Comparison of ENCODE assay signal across 14 cellular contexts in the genomic region with DNA sequence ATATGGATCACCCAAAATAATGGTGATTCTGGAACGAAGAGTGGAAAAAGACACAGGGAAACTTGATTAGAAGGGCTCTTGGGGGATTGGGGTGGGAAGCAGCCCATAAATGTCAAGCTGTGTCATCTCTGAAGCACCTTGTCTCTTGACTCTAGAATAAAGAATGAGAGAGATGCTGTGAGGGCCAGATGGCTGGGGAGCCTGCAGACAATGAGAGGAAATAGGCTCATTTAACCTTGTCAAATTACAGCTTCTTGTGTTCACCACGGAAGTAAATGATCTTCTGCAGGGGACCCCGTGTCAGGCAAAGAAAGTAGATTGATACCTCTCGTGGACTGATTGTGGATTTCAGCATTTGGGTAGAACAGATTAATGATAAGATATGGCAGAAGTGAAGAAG.
DNase-seq lines count a peak whose midpoint lies in the region; ATAC-seq and TF ChIP-seq lines count a peak whose summit lies in the region.
"Had no signal": no experiment of that assay in that cellular context is flagged by ENCODE, and none has a peak within 500 bp of the region (broad histone marks: within the 10 kb centered on the region; RNA-seq: fewer than 3 reads in every experiment).

No MANE protein-coding gene starts in this region.

- DNase-seq in NCI-H1417 (lab: John Stamatoyannopoulos, UW) (peak; percentile 12 to 64 (median 40)), NCI-H1417 treated with DMSO at 0.1 percent for 48 hours (lab: John Stamatoyannopoulos, UW) (no peak), NCI-H1092 treated with DMSO at 0.1 percent for 48 hours (lab: John Stamatoyannopoulos, UW) (peak; percentile 30), NCI-H2227 (lab: John Stamatoyannopoulos, UW; ENCODE audit: unreplicated experiment) (peak; percentile 65), glutamatergic neuron (no peak), AG08396 (ENCODE audit: low spot score) (no peak)
- DNase-seq in NK-92 treated with Interleukin-12 subunit alpha and Interleukin-12 subunit beta, amount 100 ng/mL, for 24 hours (lab: John Stamatoyannopoulos, UW), result no peak
- DNase-seq: 8988T, GM23248, NCI-H1105, NCI-H526 treated with DMSO at 0.1 percent for 48 hours, SIG-M5 had no signal

- TF ChIP-seq CTCF in glutamatergic neuron (IDR thresholded peaks at IDR 0.05; ENCODE audit: partially characterized antibody, unreplicated experiment), result no peak

- H3K9me3 Mint-ChIP-seq in glutamatergic neuron (ENCODE audit: unreplicated experiment), result peaks cover 20% of the 10 kb centered on the region

- H3K36me3 Mint-ChIP-seq in glutamatergic neuron (ENCODE audit: unreplicated experiment), result peaks cover 14% of the 10 kb centered on the region

- ATAC-seq in HG02623 (IDR thresholded peaks at IDR 0.05; ENCODE audit: unreplicated experiment), result no peak
- ATAC-seq: K562 had no signal

- H3K4me3 Mint-ChIP-seq in glutamatergic neuron (ENCODE audit: unreplicated experiment), result peak overlapping the region; percentile 69

- peaks cover 70% of the 10 kb centered on the region for H3K4me1 Mint-ChIP-seq in glutamatergic neuron (ENCODE audit: low read depth, unreplicated experiment)

- H3K27me3 Mint-ChIP-seq in glutamatergic neuron (ENCODE audit: unreplicated experiment), result peaks cover 3% of the 10 kb centered on the region

- H3K27ac Mint-ChIP-seq in glutamatergic neuron (ENCODE audit: unreplicated experiment), result peak overlapping the region; percentile 91

Comparison
In these comparisons a context has a peak if more than half of its experiments do, and no peak if none do; other contexts are left out.
1. DNase-seq: peak in NCI-H1417 (3 of 3), NCI-H1092 treated with DMSO at 0.1 percent for 48 hours (single experiment) and NCI-H2227 (single experiment); none in NCI-H1417 treated with DMSO at 0.1 percent for 48 hours (single experiment), glutamatergic neuron (single experiment), NK-92 treated with Interleukin-12 subunit alpha and Interleukin-12 subunit beta, amount 100 ng/mL, for 24 hours (single experiment) and AG08396 (single experiment).